Comparison of ENCODE assay signal across 21 cellular contexts in the genomic region with DNA sequence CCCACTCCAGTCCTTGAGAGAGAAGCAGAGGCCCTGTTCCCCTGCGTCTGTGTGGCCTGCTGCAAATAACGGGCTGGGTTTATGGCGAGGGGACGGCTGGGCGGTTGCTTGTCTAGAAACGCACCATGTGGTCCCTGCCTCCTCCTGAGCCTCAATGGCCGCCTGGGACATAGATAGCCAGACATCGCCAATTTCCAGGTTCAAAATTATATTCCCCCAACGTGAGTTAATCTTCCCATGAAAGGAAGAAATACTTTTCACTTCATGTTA.
A peak's percentile ranks its signal among the peaks of the same experiment; 100 is the strongest.
DNase-seq lines count a peak whose midpoint lies in the region; ATAC-seq and TF ChIP-seq lines count a peak whose summit lies in the region.
"Had no signal": no experiment of that assay in that cellular context is flagged by ENCODE, and none has a peak within 500 bp of the region (broad histone marks: within the 10 kb centered on the region; RNA-seq: fewer than 3 reads in every experiment).

No MANE protein-coding gene starts in this region.

- H3K27me3 Mint-ChIP-seq in activated CD4-positive, alpha-beta T cell treated with anti-CD3 and anti-CD28 coated beads for 36 hours, result peaks cover 4% of the 10 kb centered on the region

- H3K9me3 Mint-ChIP-seq in activated CD4-positive, alpha-beta T cell treated with anti-CD3 and anti-CD28 coated beads for 36 hours (ENCODE audit: low read depth), result no peaks in the 10 kb centered on the region
- H3K9me3 Mint-ChIP-seq: CD8-positive, alpha-beta memory T cell; T-helper 1 cell treated with Interleukin-12 subunit alpha and Interleukin-12 subunit beta and Interleukin-4 antibody, amounts not matched to agents 30 μg/mL and 1 μg/mL, for 36 hours had no signal

- peaks cover 0 to 27% (median 20%) of the 10 kb centered on the region in 9 donors for H3K4me1 ChIP-seq in heart right ventricle
- peaks cover 3% of the 10 kb centered on the region for H3K4me1 ChIP-seq in mesenchymal stem cell (ENCODE audit: control insufficient read depth, insufficient read depth, low read depth, low read length)
- peaks cover 8 to 10% (median 10%) of the 10 kb centered on the region in 3 donors for H3K4me1 ChIP-seq in skeletal muscle tissue (ENCODE audit: control insufficient read depth in 3 of 3, insufficient read depth in 3 of 3, low read length in 3 of 3)
- peaks cover 5 to 6% of the 10 kb centered on the region in 2 donors for H3K4me1 ChIP-seq in aorta (ENCODE audit: control insufficient read depth in 1 of 2, insufficient read depth in 2 of 2, low read length in 2 of 2)

- H3K9me3 ChIP-seq in heart right ventricle, result peaks cover 0 to 6% (median 0%) of the 10 kb centered on the region in 11 donors
- H3K9me3 ChIP-seq in mesenchymal stem cell (ENCODE audit: control insufficient read depth, low read length), result no peaks in the 10 kb centered on the region
- no peaks in the 10 kb centered on the region for H3K9me3 ChIP-seq in skeletal muscle tissue (ENCODE audit: control insufficient read depth in 3 of 3, low read length in 3 of 3)
- H3K9me3 ChIP-seq in aorta (ENCODE audit: control insufficient read depth, low read length), result no peaks in the 10 kb centered on the region
- H3K9me3 ChIP-seq: Peyer's patch had no signal

- no peak overlapping the region for H4K8ac ChIP-seq in mesenchymal stem cell (ENCODE audit: low read length)

- no peak for ATAC-seq in heart right ventricle
- peak; percentile 15 for ATAC-seq in aorta (ENCODE audit: low FRiP score)
- no peak for ATAC-seq in HG02981 (IDR thresholded peaks at IDR 0.05; ENCODE audit: unreplicated experiment)
- no peak for ATAC-seq in HG03460 (IDR thresholded peaks at IDR 0.05; ENCODE audit: unreplicated experiment)
- no peak for ATAC-seq in activated CD4-positive, alpha-beta T cell treated with anti-CD3 and anti-CD28 coated beads for 36 hours
- ATAC-seq: left colon had no signal

- H3K36me3 ChIP-seq in heart right ventricle, result no peaks in the 10 kb centered on the region
- no peaks in the 10 kb centered on the region for H3K36me3 ChIP-seq in mesenchymal stem cell (ENCODE audit: control insufficient read depth in 1 of 2, insufficient read depth in 2 of 2, low read depth in 1 of 2, low read length in 2 of 2)
- no peaks in the 10 kb centered on the region for H3K36me3 ChIP-seq in skeletal muscle tissue (ENCODE audit: control insufficient read depth in 3 of 3, insufficient read depth in 3 of 3, low read length in 3 of 3)
- no peaks in the 10 kb centered on the region for H3K36me3 ChIP-seq in aorta (ENCODE audit: control insufficient read depth in 1 of 2, insufficient read depth in 2 of 2, low read length in 1 of 2)
- H3K36me3 ChIP-seq: Peyer's patch had no signal

- peak overlapping the region; percentile 4 to 33 for H2BK12ac ChIP-seq in mesenchymal stem cell (ENCODE audit: low read length in 2 of 2)

- H2AFZ ChIP-seq in mesenchymal stem cell (ENCODE audit: low read depth, low read length), result no peak overlapping the region

- no peaks in the 10 kb centered on the region for H3K36me3 Mint-ChIP-seq in activated CD4-positive, alpha-beta T cell treated with anti-CD3 and anti-CD28 coated beads for 36 hours (ENCODE audit: low read depth)
- H3K36me3 Mint-ChIP-seq: CD8-positive, alpha-beta memory T cell had no signal

- no peak for DNase-seq in heart right ventricle
- no peak for DNase-seq in cardiac septum (ENCODE audit: low spot score)
- DNase-seq in mesenchymal stem cell, result no peak
- no peak for DNase-seq in aorta
- DNase-seq in activated CD4-positive, alpha-beta T cell treated with anti-CD3 and anti-CD28 coated beads for 36 hours, result no peak
- DNase-seq: 8988T; activated CD4-positive, alpha-beta T cell treated with anti-CD3 and anti-CD28 coated beads for 48 hours; activated CD8-positive, alpha-beta memory T cell treated with anti-CD3 and anti-CD28 coated beads, Interleukin-2, amount 50 U/mL, for 4 hours; CD8-positive, alpha-beta memory T cell; cortex of kidney; DMS53; KG1; left colon; NCI-H1436 treated with DMSO at 0.1 percent for 48 hours; NCI-H510A; NK-92 treated with Interleukin-12 subunit alpha and Interleukin-12 subunit beta, amount 100 ng/mL, for 24 hours; Peyer's patch had no signal

- H3K4ac ChIP-seq in mesenchymal stem cell (ENCODE audit: low read depth in 1 of 2, low read length in 2 of 2), result peak overlapping the region in 1 of 2 experiments; percentile 76

- H3K4me3 Mint-ChIP-seq in activated CD4-positive, alpha-beta T cell treated with anti-CD3 and anti-CD28 coated beads for 36 hours, result no peak overlapping the region
- H3K4me3 Mint-ChIP-seq: CD8-positive, alpha-beta memory T cell; T-helper 1 cell treated with Interleukin-12 subunit alpha and Interleukin-12 subunit beta and Interleukin-4 antibody, amounts not matched to agents 30 μg/mL and 1 μg/mL, for 36 hours had no signal

- no peak overlapping the region for H2BK120ac ChIP-seq in mesenchymal stem cell (ENCODE audit: low read depth, low read length)

- H2AK5ac ChIP-seq in mesenchymal stem cell (ENCODE audit: low read length, severe bottlenecking), result no peak overlapping the region

- no peak for TF ChIP-seq CTCF in heart right ventricle (IDR thresholded peaks at IDR 0.05)

- H4K91ac ChIP-seq in mesenchymal stem cell (ENCODE audit: low read length), result peak overlapping the region; percentile 81

- POLR2A ChIA-PET in activated CD4-positive, alpha-beta T cell treated with anti-CD3 and anti-CD28 coated beads for 36 hours (lab: Charles Lee), result no interaction called here

- H3K4me2 ChIP-seq in mesenchymal stem cell (ENCODE audit: low read length, poor library complexity, severe bottlenecking), result no peak overlapping the region

- no peak overlapping the region for H2BK15ac ChIP-seq in mesenchymal stem cell (ENCODE audit: low read depth, poor library complexity, severe bottlenecking)

- no peak overlapping the region for H3K27ac Mint-ChIP-seq in activated CD4-positive, alpha-beta T cell treated with anti-CD3 and anti-CD28 coated beads for 36 hours
- H3K27ac Mint-ChIP-seq: CD8-positive, alpha-beta memory T cell; T-helper 1 cell treated with Interleukin-12 subunit alpha and Interleukin-12 subunit beta and Interleukin-4 antibody, amounts not matched to agents 30 μg/mL and 1 μg/mL, for 36 hours had no signal

- H3K18ac ChIP-seq in mesenchymal stem cell (ENCODE audit: low read depth in 1 of 2, low read length in 2 of 2), result peak overlapping the region in 1 of 2 experiments; percentile 95

- H3K14ac ChIP-seq in mesenchymal stem cell (ENCODE audit: low read length in 2 of 2), result no peak overlapping the region

- 80 to 87% methylated on average over 9 of the region's 9 CpGs for WGBS in heart right ventricle, 2 donors
- WGBS in mesenchymal stem cell, result 78% methylated on average over 9 of the region's 9 CpGs
- WGBS in aorta, 2 donors, result 81 to 82% methylated on average over 9 of the region's 9 CpGs

- H2BK5ac ChIP-seq in mesenchymal stem cell (ENCODE audit: low read depth, low read length, poor library complexity, severe bottlenecking), result no peak overlapping the region

- CTCF ChIA-PET in activated CD4-positive, alpha-beta T cell treated with anti-CD3 and anti-CD28 coated beads for 36 hours (lab: Charles Lee), result no interaction called here

- H3K27ac ChIP-seq in heart right ventricle, result peak overlapping the region in 6 of 10 donors; percentile 4 to 80 (median 64)
- no peak overlapping the region for H3K27ac ChIP-seq in mesenchymal stem cell (ENCODE audit: low read length, poor library complexity, severe bottlenecking)
- peak overlapping the region; percentile 64 for H3K27ac ChIP-seq in skeletal muscle tissue (ENCODE audit: low read depth, low read length)
- no peak overlapping the region for H3K27ac ChIP-seq in aorta (ENCODE audit: low read depth in 1 of 2, low read length in 2 of 2)

- H3K27me3 ChIP-seq in heart right ventricle (no peaks in the 10 kb centered on the region), mesenchymal stem cell (ENCODE audit: control insufficient read depth in 1 of 2, insufficient read depth in 1 of 2, low read length in 2 of 2) (no peaks in the 10 kb centered on the region), skeletal muscle tissue (ENCODE audit: control insufficient read depth in 3 of 3, insufficient read depth in 3 of 3, low read length in 3 of 3) (no peaks in the 10 kb centered on the region), aorta (ENCODE audit: control insufficient read depth in 1 of 2, insufficient read depth in 2 of 2, low read length in 1 of 2) (no peaks in the 10 kb centered on the region)
- H3K27me3 ChIP-seq: Peyer's patch had no signal

- intact Hi-C loops in heart right ventricle (cut with DNase I), result no loop called here
- intact Hi-C loops in cardiac septum (cut with DNase I), result loop anchor here (5.0 kb wide), 1 partner anchor 316 kb away; no protein-coding TSS in a partner anchor
- intact Hi-C loops in aorta (cut with DNase I), result loop anchor here (5.0 to 10.0 kb wide), 5 partner anchors 46 to 314 kb away; no protein-coding TSS in a partner anchor
- intact Hi-C loops in activated CD4-positive, alpha-beta T cell treated with anti-CD3 and anti-CD28 coated beads for 36 hours (cut with DNase I, micrococcal nuclease), result no loop called here

- H3K4me1 Mint-ChIP-seq in activated CD4-positive, alpha-beta T cell treated with anti-CD3 and anti-CD28 coated beads for 36 hours, result no peaks in the 10 kb centered on the region
- H3K4me1 Mint-ChIP-seq: CD8-positive, alpha-beta memory T cell had no signal

- no peak overlapping the region for H3K23ac ChIP-seq in mesenchymal stem cell (ENCODE audit: low read length in 2 of 2)

- H3K4me3 ChIP-seq in heart right ventricle (no peak overlapping the region), mesenchymal stem cell (ENCODE audit: insufficient read depth in 1 of 2, low read depth in 1 of 2, low read length in 2 of 2) (no peak overlapping the region), skeletal muscle tissue (ENCODE audit: low read length in 3 of 3) (no peak overlapping the region), aorta (ENCODE audit: low read length in 2 of 2) (no peak overlapping the region)
- H3K4me3 ChIP-seq: Peyer's patch had no signal

- no peaks in the 10 kb centered on the region for H3K79me1 ChIP-seq in mesenchymal stem cell (replicated peaks; ENCODE audit: low read length, poor library complexity, severe bottlenecking)

- H3K9ac ChIP-seq in mesenchymal stem cell (ENCODE audit: low read length), result no peak overlapping the region
- H3K9ac ChIP-seq in skeletal muscle tissue (ENCODE audit: low read depth in 1 of 3, low read length in 3 of 3), result no peak overlapping the region

Comparison
In these comparisons a context has a peak if more than half of its experiments do, and no peak if none do; other contexts are left out.
1. intact Hi-C loops: an anchor here in cardiac septum (5.0 kb wide) and aorta (5.0 to 10.0 kb wide); none called in heart right ventricle and activated CD4-positive, alpha-beta T cell treated with anti-CD3 and anti-CD28 coated beads for 36 hours.
2. H3K27ac ChIP-seq: peak in heart right ventricle (6 of 10) and skeletal muscle tissue (single experiment); none in mesenchymal stem cell (single experiment) and aorta (0 of 2).